In the genomic region with DNA sequence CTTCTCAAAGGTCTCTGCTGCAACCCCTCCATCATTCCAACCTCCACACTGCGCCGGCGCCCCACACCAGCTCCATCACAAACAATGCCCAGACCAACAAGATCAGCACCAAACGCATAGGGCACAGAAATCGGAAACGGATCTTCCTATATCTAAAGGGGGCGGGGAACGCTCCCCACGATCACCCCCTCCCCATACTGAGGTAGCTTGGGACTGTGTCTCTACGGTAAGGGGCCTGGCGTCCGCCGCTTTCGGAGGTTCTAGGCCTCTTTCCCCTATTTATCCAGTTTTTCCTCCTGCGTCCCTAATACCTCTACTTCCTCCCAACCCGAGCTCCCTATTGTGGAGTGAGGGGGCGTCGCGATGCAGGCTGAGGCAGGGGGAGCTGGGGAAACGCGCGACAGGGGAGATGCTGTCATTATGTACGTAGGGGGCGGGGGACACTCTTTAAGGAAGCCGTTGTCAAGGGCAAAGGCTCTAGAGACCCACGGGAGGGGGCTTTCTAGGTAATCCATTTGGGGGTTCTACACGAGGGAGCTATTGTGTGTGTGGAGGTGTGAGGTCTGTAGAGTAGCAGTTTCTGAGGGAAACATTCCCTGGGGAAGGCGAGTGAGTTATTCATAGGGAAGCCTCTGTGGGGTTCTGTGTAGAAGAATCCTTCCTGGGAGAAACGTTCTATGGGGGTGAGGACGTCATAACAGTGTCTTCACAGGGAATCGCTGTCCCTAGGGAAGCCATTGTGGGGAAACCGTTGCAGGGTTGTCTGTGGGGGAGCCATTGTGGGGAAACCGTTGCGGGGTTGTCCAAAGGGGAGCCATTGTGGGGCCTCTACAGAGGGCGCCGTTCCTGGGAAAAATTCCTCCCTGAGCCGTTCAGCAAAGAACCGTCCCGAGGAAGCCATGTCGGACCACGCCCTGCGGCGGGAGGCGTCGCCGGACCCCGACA, we compare ENCODE assay signal across 8 cellular contexts. TPM values are rescaled to one million over a fixed set of nuclear protein-coding genes. Genes with fewer than 3 reads are reported as not detected.
DNase-seq lines count a peak whose midpoint lies in the region; ATAC-seq and TF ChIP-seq lines count a peak whose summit lies in the region.

No MANE protein-coding gene starts in this region.

- peaks cover 22% of the 10 kb centered on the region for H3K4me1 Mint-ChIP-seq in MCF 10A (ENCODE audit: insufficient read depth, unreplicated experiment)

- in situ Hi-C loops in GM23248 (cut with MboI), result no loop called here

- H3K9me3 Mint-ChIP-seq in MCF 10A (ENCODE audit: unreplicated experiment), result no peaks in the 10 kb centered on the region

- WGBS in GM23248 (ENCODE audit: low coverage in 1 of 2, low lambda C conversion rate in 2 of 2, missing lambda C conversion rate in 2 of 2), 2 experiments, result 1% methylated on average over 43 to 45 of the region's 47 CpGs

- H3K79me2 ChIP-seq in GM23248 (ENCODE audit: insufficient read depth), result peaks cover 62% of the 10 kb centered on the region

- intact Hi-C loops in MCF 10A (cut with micrococcal nuclease), result loop anchor here (1.0 to 5.0 kb wide), 2 partner anchors 66 to 157 kb away; partner anchors contain the start of gene ATRN

- no peaks in the 10 kb centered on the region for H3K27me3 Mint-ChIP-seq in MCF 10A (ENCODE audit: insufficient read depth, unreplicated experiment)

- H3K36me3 Mint-ChIP-seq in MCF 10A (ENCODE audit: insufficient read depth, unreplicated experiment), result no peaks in the 10 kb centered on the region

- POLR2A ChIA-PET in MCF 10A (lab: Yijun Ruan, JAX), result interaction anchor here (0.7 to 5.5 kb wide), 14 partner anchors 8 to 137 kb away, joined by 3 to 141 read pairs (median 7); partner anchors contain the start of gene ATRN

- no peaks in the 10 kb centered on the region for H3K27me3 ChIP-seq in GM23248 (replicated peaks; ENCODE audit: insufficient read depth)

- H3K9ac ChIP-seq in GM23248, result peak overlapping the region; percentile 95

- ATAC-seq in GM19023 (IDR thresholded peaks at IDR 0.05; ENCODE audit: unreplicated experiment) (no peak), HG03196 (IDR thresholded peaks at IDR 0.05; ENCODE audit: unreplicated experiment) (no peak)

- peaks cover 14% of the 10 kb centered on the region; the same call in 1 of the 2 replicates for H4K20me1 ChIP-seq in GM23248 (ENCODE audit: insufficient read depth)

- peak overlapping the region; percentile 81 for H3K27ac Mint-ChIP-seq in MCF 10A (ENCODE audit: low read depth, unreplicated experiment)

- H3K4me3 ChIP-seq in GM23248 (peak overlapping the region; percentile 95), iPS-11a (ENCODE audit: low read depth, low read length) (peak overlapping the region; percentile 84)

- CTCF ChIA-PET in MCF 10A (lab: Yijun Ruan, JAX), result interaction anchor here (0.5 to 3.0 kb wide), 5 partner anchors 77 to 226 kb away, joined by 3 to 13 read pairs (median 5); no protein-coding TSS in a partner anchor

- H3F3A ChIP-seq in GM23248 (ENCODE audit: insufficient read depth), result peaks cover 6% of the 10 kb centered on the region; the same call in 1 of the 2 replicates

- H3K9me3 ChIP-seq in GM23248 (ENCODE audit: low read depth), result no peaks in the 10 kb centered on the region

- H2AFZ ChIP-seq in GM23248, result peak overlapping the region; percentile 75

- peaks cover 6% of the 10 kb centered on the region; the same call in 1 of the 2 replicates for H3K4me1 ChIP-seq in GM23248 (ENCODE audit: insufficient read depth)

- peak overlapping the region; percentile 90 for H3K4me3 Mint-ChIP-seq in MCF 10A (ENCODE audit: unreplicated experiment)

- DNase-seq in Ammon's horn (ENCODE audit: low spot score) (peak; percentile 63), GM23248 (peak; percentile 87), MCF 10A (ENCODE audit: unreplicated experiment) (peak; percentile 44), renal cortical epithelial cell (ENCODE audit: low read depth) (peak; percentile 18)

- no TSS peak for BruUV-seq in MCF 10A (replicated peaks; lab: Mats Ljungman, UMichigan)

- no peaks in the 10 kb centered on the region for H3K9me2 ChIP-seq in GM23248 (ENCODE audit: insufficient read depth)

- peak overlapping the region; percentile 87 for H3K4me2 ChIP-seq in GM23248 (ENCODE audit: unreplicated experiment)

- H3K36me3 ChIP-seq in GM23248 (ENCODE audit: low read depth), result no peaks in the 10 kb centered on the region

- no peak for TF ChIP-seq CTCF in MCF 10A (IDR thresholded peaks at IDR 0.05; ENCODE audit: unreplicated experiment)

- H3K27ac ChIP-seq in GM23248, result peak overlapping the region; percentile 84

TF ChIP-seq in PFSK-1, 5 proteins besides CTCF, POLR2A, EP300 and RAD21:
- TF ChIP-seq POLR2AphosphoS5 (IDR thresholded peaks at IDR 0.05; ENCODE audit: low read depth, low read length) (no peak), SIN3A (IDR thresholded peaks at IDR 0.05; ENCODE audit: borderline replicate concordance, insufficient read depth, low read length) (0 out of 2 replicates have a peak, but pooled peaks have one; percentile 7), FOXP2 (optimal IDR thresholded peaks at IDR 0.05; ENCODE audit: borderline replicate concordance, extremely low read depth, extremely low read length, insufficient read depth) (no peak), TAF1 (IDR thresholded peaks at IDR 0.05; ENCODE audit: borderline replicate concordance, insufficient read depth, low read length) (no peak)
- TF ChIP-seq, protein P1, sequence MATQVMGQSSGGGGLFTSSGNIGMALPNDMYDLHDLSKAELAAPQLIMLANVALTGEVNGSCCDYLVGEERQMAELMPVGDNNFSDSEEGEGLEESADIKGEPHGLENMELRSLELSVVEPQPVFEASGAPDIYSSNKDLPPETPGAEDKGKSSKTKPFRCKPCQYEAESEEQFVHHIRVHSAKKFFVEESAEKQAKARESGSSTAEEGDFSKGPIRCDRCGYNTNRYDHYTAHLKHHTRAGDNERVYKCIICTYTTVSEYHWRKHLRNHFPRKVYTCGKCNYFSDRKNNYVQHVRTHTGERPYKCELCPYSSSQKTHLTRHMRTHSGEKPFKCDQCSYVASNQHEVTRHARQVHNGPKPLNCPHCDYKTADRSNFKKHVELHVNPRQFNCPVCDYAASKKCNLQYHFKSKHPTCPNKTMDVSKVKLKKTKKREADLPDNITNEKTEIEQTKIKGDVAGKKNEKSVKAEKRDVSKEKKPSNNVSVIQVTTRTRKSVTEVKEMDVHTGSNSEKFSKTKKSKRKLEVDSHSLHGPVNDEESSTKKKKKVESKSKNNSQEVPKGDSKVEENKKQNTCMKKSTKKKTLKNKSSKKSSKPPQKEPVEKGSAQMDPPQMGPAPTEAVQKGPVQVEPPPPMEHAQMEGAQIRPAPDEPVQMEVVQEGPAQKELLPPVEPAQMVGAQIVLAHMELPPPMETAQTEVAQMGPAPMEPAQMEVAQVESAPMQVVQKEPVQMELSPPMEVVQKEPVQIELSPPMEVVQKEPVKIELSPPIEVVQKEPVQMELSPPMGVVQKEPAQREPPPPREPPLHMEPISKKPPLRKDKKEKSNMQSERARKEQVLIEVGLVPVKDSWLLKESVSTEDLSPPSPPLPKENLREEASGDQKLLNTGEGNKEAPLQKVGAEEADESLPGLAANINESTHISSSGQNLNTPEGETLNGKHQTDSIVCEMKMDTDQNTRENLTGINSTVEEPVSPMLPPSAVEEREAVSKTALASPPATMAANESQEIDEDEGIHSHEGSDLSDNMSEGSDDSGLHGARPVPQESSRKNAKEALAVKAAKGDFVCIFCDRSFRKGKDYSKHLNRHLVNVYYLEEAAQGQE (IDR thresholded peaks at IDR 0.05; ENCODE audit: insufficient read depth in 1 of 2, low read depth in 2 of 2, low read length in 2 of 2), result no peak
TF ChIP-seq in PFSK-1: peak in this region for 1.

RNA-seq across cellular contexts. Expression of gene DNAAF9, which starts 0.7 kb away (rescaled TPM):
- 11.4 and 12.4 TPM in 2 replicates for total RNA-seq in GM23248 (2014; rRNA removed; shearing (Covaris generic))
- 4.3 and 4.6 TPM in 2 replicates for polyA plus RNA-seq in GM23248 (2016; fragmentation: Nextera tagmentation; extraction: Ambion mirVana)
- polyA plus RNA-seq in PFSK-1 (2012; ENCODE audit: insufficient read length, low read depth), result 1.8 TPM
- total RNA-seq in MCF 10A (2022) (7.6 and 9.2 TPM in 2 replicates), renal cortical epithelial cell (6.8 and 22.0 TPM in 2 replicates)

Comparison
In these comparisons a context has a peak if more than half of its experiments do, and no peak if none do; other contexts are left out.
1. DNase-seq: peak in every context shown above with its lines; median percentile 87 in GM23248; 63 in Ammon's horn; 44 in MCF 10A; 18 in renal cortical epithelial cell.